In genomic region chr16:31879937-31880321, GRCh38 we compare ENCODE assay signal across 12 cellular contexts. TPM values are rescaled to one million over a fixed set of nuclear protein-coding genes. Genes with fewer than 3 reads are reported as not detected.
A peak's percentile ranks its signal among the peaks of the same experiment; 100 is the strongest.
DNase-seq lines count a peak whose midpoint lies in the region; ATAC-seq and TF ChIP-seq lines count a peak whose summit lies in the region.
"Had no signal": no experiment of that assay in that cellular context is flagged by ENCODE, and none has a peak within 500 bp of the region (broad histone marks: within the 10 kb centered on the region; RNA-seq: fewer than 3 reads in every experiment).

No MANE protein-coding gene starts in this region.

- H3K9me3 Mint-ChIP-seq in T-helper 1 cell treated with Interleukin-12 subunit alpha and Interleukin-12 subunit beta and Interleukin-4 antibody, amounts not matched to agents 30 μg/mL and 1 μg/mL, for 36 hours: peaks cover 35% of the 10 kb centered on the region
- H3K9me3 Mint-ChIP-seq in activated T-helper 17 cell treated with anti-CD3 and anti-CD28 coated beads, Interleukin-2, amount 50 U/mL, for 72 hours: no peaks in the 10 kb centered on the region
- no peaks in the 10 kb centered on the region for H3K9me3 Mint-ChIP-seq in immature natural killer cell
- H3K9me3 Mint-ChIP-seq: naive B cell had no signal

- intact Hi-C loops in stomach (cut with DNase I; ENCODE audit: low total_unique reads): no loop called here
- intact Hi-C loops in prostate gland (cut with DNase I): loop anchor here (10.0 kb wide), 3 partner anchors 165 to 895 kb away; partner anchors contain the start of genes HSD3B7 and RUSF1

- H3K27ac ChIP-seq in stomach (peak overlapping the region; percentile 7 to 61 (median 51)), prostate gland (no peak overlapping the region)
- H3K27ac ChIP-seq: testis had no signal

- no peak overlapping the region for H3K4me3 ChIP-seq in stomach
- H3K4me3 ChIP-seq in MG63: no peak overlapping the region
- no peak overlapping the region for H3K4me3 ChIP-seq in prostate gland
- H3K4me3 ChIP-seq: testis had no signal

- ATAC-seq in activated T-helper 17 cell treated with anti-CD3 and anti-CD28 coated beads, Interleukin-2, amount 50 U/mL, for 72 hours (replicated peaks): no peak

- peak overlapping the region; percentile 87 for H3K27ac Mint-ChIP-seq in T-helper 1 cell treated with Interleukin-12 subunit alpha and Interleukin-12 subunit beta and Interleukin-4 antibody, amounts not matched to agents 30 μg/mL and 1 μg/mL, for 36 hours
- H3K27ac Mint-ChIP-seq in activated T-helper 17 cell treated with anti-CD3 and anti-CD28 coated beads, Interleukin-2, amount 50 U/mL, for 72 hours: peak overlapping the region; percentile 100
- peak overlapping the region; percentile 60 to 79 (median 70) for H3K27ac Mint-ChIP-seq in immature natural killer cell

- peaks cover 92% of the 10 kb centered on the region for H3K36me3 Mint-ChIP-seq in T-helper 1 cell treated with Interleukin-12 subunit alpha and Interleukin-12 subunit beta and Interleukin-4 antibody, amounts not matched to agents 30 μg/mL and 1 μg/mL, for 36 hours (ENCODE audit: low read depth)
- H3K36me3 Mint-ChIP-seq in activated T-helper 17 cell treated with anti-CD3 and anti-CD28 coated beads, Interleukin-2, amount 50 U/mL, for 72 hours (ENCODE audit: low read depth): peaks cover 100% of the 10 kb centered on the region
- H3K36me3 Mint-ChIP-seq in immature natural killer cell: peaks cover 0 to 3% (median 0%) of the 10 kb centered on the region in 3 donors

- H3K9me3 ChIP-seq in stomach (no peaks in the 10 kb centered on the region), MG63 (peaks cover 33% of the 10 kb centered on the region), prostate gland (no peaks in the 10 kb centered on the region)
- H3K9me3 ChIP-seq: testis had no signal

- no peaks in the 10 kb centered on the region for H3K27me3 Mint-ChIP-seq in T-helper 1 cell treated with Interleukin-12 subunit alpha and Interleukin-12 subunit beta and Interleukin-4 antibody, amounts not matched to agents 30 μg/mL and 1 μg/mL, for 36 hours (ENCODE audit: low read depth)
- H3K27me3 Mint-ChIP-seq in activated T-helper 17 cell treated with anti-CD3 and anti-CD28 coated beads, Interleukin-2, amount 50 U/mL, for 72 hours: no peaks in the 10 kb centered on the region
- H3K27me3 Mint-ChIP-seq in immature natural killer cell (ENCODE audit: low read depth in 3 of 3): peaks cover 0 to 2% (median 0%) of the 10 kb centered on the region in 3 donors
- H3K27me3 Mint-ChIP-seq: naive B cell had no signal

- no peak for TF ChIP-seq EP300 in stomach (IDR thresholded peaks at IDR 0.05)

- TF ChIP-seq POLR2A in stomach (IDR thresholded peaks at IDR 0.05): no peak
- no peak for TF ChIP-seq POLR2A in prostate gland (IDR thresholded peaks at IDR 0.05)

- TF ChIP-seq CTCF in stomach (IDR thresholded peaks at IDR 0.05): no peak
- TF ChIP-seq CTCF in prostate gland (IDR thresholded peaks at IDR 0.05): no peak

- H3K36me3 ChIP-seq in stomach: peaks cover 0 to 19% (median 14%) of the 10 kb centered on the region in 4 donors
- H3K36me3 ChIP-seq in MG63: peaks cover 97% of the 10 kb centered on the region
- no peaks in the 10 kb centered on the region for H3K36me3 ChIP-seq in prostate gland

- H3K4me3 Mint-ChIP-seq in T-helper 1 cell treated with Interleukin-12 subunit alpha and Interleukin-12 subunit beta and Interleukin-4 antibody, amounts not matched to agents 30 μg/mL and 1 μg/mL, for 36 hours: peak overlapping the region; percentile 90
- H3K4me3 Mint-ChIP-seq in activated T-helper 17 cell treated with anti-CD3 and anti-CD28 coated beads, Interleukin-2, amount 50 U/mL, for 72 hours: peak overlapping the region; percentile 100
- peak overlapping the region in 2 of 5 donors; percentile 39 to 64 for H3K4me3 Mint-ChIP-seq in immature natural killer cell

- WGBS in stomach, 5 donors: 6 to 17% (median 14%) methylated on average over 1 of the region's 1 CpG
- WGBS in prostate gland: 9% methylated on average over 1 of the region's 1 CpG

- peaks cover 48 to 84% (median 68%) of the 10 kb centered on the region in 4 donors for H3K4me1 ChIP-seq in stomach
- no peaks in the 10 kb centered on the region for H3K4me1 ChIP-seq in prostate gland (replicated peaks)

- H3K27me3 ChIP-seq in stomach (no peaks in the 10 kb centered on the region), MG63 (no peaks in the 10 kb centered on the region), prostate gland (replicated peaks; ENCODE audit: insufficient read depth) (no peaks in the 10 kb centered on the region)
- H3K27me3 ChIP-seq: testis had no signal

- peaks cover 64% of the 10 kb centered on the region for H3K4me1 Mint-ChIP-seq in T-helper 1 cell treated with Interleukin-12 subunit alpha and Interleukin-12 subunit beta and Interleukin-4 antibody, amounts not matched to agents 30 μg/mL and 1 μg/mL, for 36 hours (ENCODE audit: low read depth)
- peaks cover 44% of the 10 kb centered on the region for H3K4me1 Mint-ChIP-seq in activated T-helper 17 cell treated with anti-CD3 and anti-CD28 coated beads, Interleukin-2, amount 50 U/mL, for 72 hours
- H3K4me1 Mint-ChIP-seq in immature natural killer cell: peaks cover 72 to 100% of the 10 kb centered on the region in 2 donors

- DNase-seq in T-helper 1 cell (no peak), immature natural killer cell (no peak), stomach (no peak), NCI-H2227 (lab: John Stamatoyannopoulos, UW; ENCODE audit: unreplicated experiment) (no peak), MG63 (no peak), prostate gland (ENCODE audit: low spot score) (no peak)
- DNase-seq: DMS79, naive B cell, NCI-H187, testis had no signal

RNA-seq across cellular contexts. Expression of gene ZNF267, which starts 6.3 kb away (rescaled TPM):
- total RNA-seq in activated T-helper 17 cell treated with anti-CD3 and anti-CD28 coated beads, Interleukin-2, amount 50 U/mL, for 72 hours: 100 to 1,000 TPM in 1 of 2 donors, 10 to 100 TPM in 1; 73.8 to 168 TPM
- 10 to 100 TPM in 2 of 3 donors, 1 to 10 TPM in 1; 7.9 to 11.3 (median 11.2) TPM for polyA plus RNA-seq in immature natural killer cell
- 10 to 100 TPM; 11.1 to 30.3 (median 24.9) TPM for total RNA-seq in stomach
- 1 to 10 TPM; 3.5 to 8.6 (median 3.7) TPM for polyA plus RNA-seq in stomach
- 4.9 and 5.4 TPM in 2 replicates for total RNA-seq in MG63 (2014; rRNA removed; shearing (Covaris generic); ENCODE audit: low replicate concordance)
- total RNA-seq in prostate gland: 10 to 100 TPM in 1 of 2 donors, 1 to 10 TPM in 1; 6.9 to 21.4 TPM

Comparison
In these comparisons a context has a peak if more than half of its experiments do, and no peak if none do; other contexts are left out.
1. H3K27ac ChIP-seq: peak in stomach (5 of 5); none in prostate gland (0 of 2).
2. Peak in every context shown above with its lines, with median percentiles within 50 percentile points of each other: H3K27ac Mint-ChIP-seq.